ENCODE assay signal across 9 cellular contexts in genomic region chr10:100654835-100655759, GRCh38.
A peak's percentile ranks its signal among the peaks of the same experiment; 100 is the strongest.
DNase-seq lines count a peak whose midpoint lies in the region; ATAC-seq, FAIRE-seq and TF ChIP-seq lines count a peak whose summit lies in the region.
"Had no signal": no experiment of that assay in that cellular context is flagged by ENCODE, and none has a peak within 500 bp of the region (broad histone marks: within the 10 kb centered on the region; RNA-seq: fewer than 3 reads in every experiment).

No MANE protein-coding gene starts in this region.

- H3K9me3 ChIP-seq in CD4-positive, alpha-beta memory T cell (ENCODE audit: control insufficient read depth in 1 of 2, low read length in 2 of 2) = no peaks in the 10 kb centered on the region

- peak in 3 of 5 donors; percentile 19 to 27 (median 20) for DNase-seq in CD4-positive, alpha-beta memory T cell
- peak; percentile 44 for DNase-seq in KBM-7
- DNase-seq in mesothelial cell of epicardium (ENCODE audit: low spot score in 2 of 2, unreplicated experiment in 2 of 2) = peak in 1 of 2 experiments; percentile 44
- no peak for DNase-seq in D721Med (ENCODE audit: insufficient read length, low spot score)
- no peak for DNase-seq in NCI-H1092 (lab: John Stamatoyannopoulos, UW)
- DNase-seq: kidney glomerular epithelial cell had no signal

- in situ Hi-C loops in KBM-7 (cut with MboI; ENCODE audit: low pct_unique_long_range_greater_than_20kb, low sequenced_read_pairs) = no loop called here

- peak overlapping the region in 2 of 7 donors; percentile 6 to 55 for H3K27ac Mint-ChIP-seq in CD4-positive, alpha-beta memory T cell
- peak overlapping the region; percentile 41 for H3K27ac Mint-ChIP-seq in activated naive CD8-positive, alpha-beta T cell
- H3K27ac Mint-ChIP-seq in mesothelial cell of epicardium = no peak overlapping the region

- intact Hi-C loops in CD4-positive, alpha-beta memory T cell (cut with micrococcal nuclease) = no loop called here

- no peaks in the 10 kb centered on the region for H3K36me3 ChIP-seq in CD4-positive, alpha-beta memory T cell (ENCODE audit: insufficient read depth, low read length)

- no peak for FAIRE-seq in D721Med (lab: Jason Lieb, UNC)

- H3K4me1 Mint-ChIP-seq in CD4-positive, alpha-beta memory T cell = peaks cover 17 to 33% (median 19%) of the 10 kb centered on the region in 4 donors
- H3K4me1 Mint-ChIP-seq in activated naive CD8-positive, alpha-beta T cell (ENCODE audit: low read depth) = peaks cover 27% of the 10 kb centered on the region
- peaks cover 24% of the 10 kb centered on the region for H3K4me1 Mint-ChIP-seq in mesothelial cell of epicardium

- ATAC-seq in GM21390 (IDR thresholded peaks at IDR 0.05; ENCODE audit: unreplicated experiment) (no peak), GM18868 (IDR thresholded peaks at IDR 0.05; ENCODE audit: unreplicated experiment) (no peak)

- POLR2A ChIA-PET in CD4-positive, alpha-beta memory T cell (lab: Charles Lee; ENCODE audit: partially characterized antibody) = no interaction called here

- H3K9me3 Mint-ChIP-seq in CD4-positive, alpha-beta memory T cell = peaks cover 0 to 6% (median 0%) of the 10 kb centered on the region in 8 donors
- no peaks in the 10 kb centered on the region for H3K9me3 Mint-ChIP-seq in activated naive CD8-positive, alpha-beta T cell (ENCODE audit: low read depth)
- H3K9me3 Mint-ChIP-seq in mesothelial cell of epicardium = no peaks in the 10 kb centered on the region

- no peak overlapping the region for H3K27ac ChIP-seq in CD4-positive, alpha-beta memory T cell (ENCODE audit: low read depth, low read length)

- peaks cover 44% of the 10 kb centered on the region for H3K27me3 ChIP-seq in CD4-positive, alpha-beta memory T cell (ENCODE audit: insufficient read depth, low read length)

- H3K4me3 ChIP-seq in CD4-positive, alpha-beta memory T cell (ENCODE audit: low read length in 2 of 2) = peak overlapping the region in 1 of 2 donors; percentile 19

- H3K27me3 Mint-ChIP-seq in CD4-positive, alpha-beta memory T cell = peaks cover 56 to 60% of the 10 kb centered on the region in 2 donors
- H3K27me3 Mint-ChIP-seq in activated naive CD8-positive, alpha-beta T cell = peaks cover 45% of the 10 kb centered on the region
- peaks cover 82% of the 10 kb centered on the region for H3K27me3 Mint-ChIP-seq in mesothelial cell of epicardium (ENCODE audit: low read depth)

- H3K4me3 Mint-ChIP-seq in CD4-positive, alpha-beta memory T cell = peak overlapping the region; percentile 66 to 91 (median 84)
- H3K4me3 Mint-ChIP-seq in activated naive CD8-positive, alpha-beta T cell = peak overlapping the region; percentile 83
- H3K4me3 Mint-ChIP-seq in mesothelial cell of epicardium = peak overlapping the region; percentile 63

- TF ChIP-seq CTCF in mesothelial cell of epicardium (IDR thresholded peaks at IDR 0.05; ENCODE audit: unreplicated experiment) = no peak
- no peak for TF ChIP-seq CTCF in D721Med (IDR thresholded peaks at IDR 0.05; ENCODE audit: insufficient read depth, missing control alignments)

- CTCF ChIA-PET in CD4-positive, alpha-beta memory T cell (lab: Charles Lee; ENCODE audit: partially characterized antibody) = no interaction called here

- peaks cover 0 to 5% of the 10 kb centered on the region in 2 donors for H3K36me3 Mint-ChIP-seq in CD4-positive, alpha-beta memory T cell
- H3K36me3 Mint-ChIP-seq in activated naive CD8-positive, alpha-beta T cell = no peaks in the 10 kb centered on the region
- H3K36me3 Mint-ChIP-seq in mesothelial cell of epicardium = peaks cover 3% of the 10 kb centered on the region

- peaks cover 26% of the 10 kb centered on the region for H3K4me1 ChIP-seq in CD4-positive, alpha-beta memory T cell (ENCODE audit: insufficient read depth, low read length)

Comparison
In these comparisons a context has a peak if more than half of its experiments do, and no peak if none do; other contexts are left out.
1. DNase-seq: peak in CD4-positive, alpha-beta memory T cell (3 of 5) and KBM-7 (single experiment); none in D721Med (single experiment) and NCI-H1092 (single experiment).
2. Peak in every context shown above with its lines, with median percentiles within 50 percentile points of each other: H3K4me3 Mint-ChIP-seq.